In the genomic region with DNA sequence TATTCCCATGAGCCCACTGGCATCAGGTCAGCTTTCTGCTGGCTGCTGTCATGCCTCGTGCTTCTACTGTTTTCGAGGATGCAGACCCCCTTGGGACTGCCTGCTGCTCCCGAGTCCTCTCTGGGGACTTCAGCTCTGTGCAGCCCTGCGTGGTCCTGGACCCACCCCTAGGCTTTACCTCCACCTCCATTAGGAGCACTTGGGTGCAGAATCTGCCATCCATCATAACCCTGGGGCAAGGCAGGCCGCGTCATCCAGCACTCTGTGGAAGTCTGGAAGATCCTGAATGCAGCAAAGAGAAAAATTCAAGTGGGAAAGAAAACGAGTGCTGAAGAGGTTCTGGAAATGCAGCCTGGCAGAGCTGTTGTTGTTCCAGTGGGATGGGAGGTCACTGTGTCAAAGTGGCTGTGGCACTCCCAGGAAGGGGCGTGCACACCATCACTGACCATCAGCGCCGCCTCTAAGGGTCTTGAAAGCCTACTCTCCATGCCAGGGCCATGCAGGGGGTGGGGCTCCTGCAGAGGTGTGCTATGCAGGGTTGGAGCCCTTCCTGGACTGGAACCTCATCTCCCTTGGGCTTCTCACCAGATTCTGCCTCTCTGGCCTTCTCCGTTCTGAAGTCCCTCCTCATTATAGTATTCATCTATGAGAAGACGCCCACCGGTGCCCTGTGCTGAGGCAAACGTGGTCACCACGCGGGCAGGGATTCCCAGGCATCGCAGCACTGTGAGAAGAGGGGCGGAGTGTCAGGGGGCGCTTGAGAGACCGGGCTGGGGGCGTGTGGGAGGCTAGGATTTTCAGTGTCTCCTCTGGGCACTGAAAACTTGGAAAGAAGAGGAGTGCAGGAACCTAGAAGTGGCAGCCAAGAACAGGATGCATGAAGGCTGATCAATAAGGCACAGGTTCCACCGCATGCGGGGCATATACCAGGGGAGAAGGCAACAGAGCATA, we compare ENCODE assay signal across 23 cellular contexts. TPM values are rescaled to one million over a fixed set of nuclear protein-coding genes. Genes with fewer than 3 reads are reported as not detected.
A peak's percentile ranks its signal among the peaks of the same experiment; 100 is the strongest.
DNase-seq lines count a peak whose midpoint lies in the region; ATAC-seq, FAIRE-seq and TF ChIP-seq lines count a peak whose summit lies in the region.
"Had no signal": no experiment of that assay in that cellular context is flagged by ENCODE, and none has a peak within 500 bp of the region (broad histone marks: within the 10 kb centered on the region; RNA-seq: fewer than 3 reads in every experiment).

No MANE protein-coding gene starts in this region.

- H2AK9ac ChIP-seq in IMR-90 (replicated peaks; ENCODE audit: low read depth, low read length, poor library complexity): peak overlapping the region; percentile 58

- H3K4ac ChIP-seq in IMR-90 (ENCODE audit: low read depth, low read length): no peak overlapping the region

- H2BK120ac ChIP-seq in IMR-90 (ENCODE audit: low read depth, low read length): no peak overlapping the region

- H2AK5ac ChIP-seq in IMR-90 (ENCODE audit: low read depth, low read length): no peak overlapping the region

- H3K36me3 Mint-ChIP-seq in endodermal cell (ENCODE audit: low read depth) (no peaks in the 10 kb centered on the region), osteocyte (ENCODE audit: unreplicated experiment) (no peaks in the 10 kb centered on the region)
- H3K36me3 Mint-ChIP-seq: CD4-positive, alpha-beta memory T cell had no signal

- H3K9me3 ChIP-seq in BLaER1: no peaks in the 10 kb centered on the region
- no peaks in the 10 kb centered on the region for H3K9me3 ChIP-seq in IMR-90 (ENCODE audit: control insufficient read depth, insufficient read depth, low read length)
- no peaks in the 10 kb centered on the region for H3K9me3 ChIP-seq in endodermal cell (ENCODE audit: control insufficient read depth, low read length)
- no peaks in the 10 kb centered on the region for H3K9me3 ChIP-seq in HepG2 (ENCODE audit: low read length)
- H3K9me3 ChIP-seq: Caco-2, MG63, SK-N-SH had no signal

- H3K9me1 ChIP-seq in IMR-90 (ENCODE audit: insufficient read depth, low read length): no peaks in the 10 kb centered on the region; the same call in 1 of the 2 replicates

- CTCF ChIA-PET in IMR-90 (lab: Yijun Ruan, JAX) (interaction anchor here (0.6 to 1.6 kb wide), 3 partner anchors 10 to 193 kb away, joined by 3 to 4 read pairs (median 3); no protein-coding TSS in a partner anchor), HepG2 (lab: Yijun Ruan, JAX; ENCODE audit: low intra/inter-chr PET ratio, low total read pairs) (no interaction called here)

- H2AFZ ChIP-seq in IMR-90 (replicated peaks; ENCODE audit: low read length, poor library complexity): no peak overlapping the region
- no peak overlapping the region for H2AFZ ChIP-seq in HepG2 (ENCODE audit: low read length)

- H3K14ac ChIP-seq in IMR-90 (replicated peaks; ENCODE audit: low read depth, low read length): no peak overlapping the region

- no peak overlapping the region for H2BK5ac ChIP-seq in IMR-90 (ENCODE audit: low read depth, low read length, poor library complexity, severe bottlenecking)

- in situ Hi-C loops in IMR-90 (cut with MboI; ENCODE audit: low sequenced_read_pairs) (no loop called here), HepG2 (cut with HindIII; ENCODE audit: extremely low pct_ligation_motif_present, low pct_unique_long_range_greater_than_20kb) (loop anchor here (5.0 to 25.0 kb wide), 2 partner anchors 69 to 496 kb away; no protein-coding TSS in a partner anchor)

- H3K27me3 ChIP-seq in BLaER1 (no peaks in the 10 kb centered on the region), IMR-90 (ENCODE audit: control insufficient read depth, insufficient read depth, low read length) (peaks cover 69% of the 10 kb centered on the region), endodermal cell (ENCODE audit: control insufficient read depth, insufficient read depth, low read length, poor library complexity, severe bottlenecking) (no peaks in the 10 kb centered on the region), HepG2 (ENCODE audit: control insufficient read depth in 1 of 2, insufficient read depth in 2 of 2, low read length in 2 of 2) (peaks cover 0 to 59% of the 10 kb centered on the region in 2 experiments; a peak in 3 of 5 replicates)
- H3K27me3 ChIP-seq: MG63 had no signal

- H3K4me3 ChIP-seq in BLaER1 (no peak overlapping the region), IMR-90 (ENCODE audit: insufficient read depth, low read depth, low read length) (no peak overlapping the region), endodermal cell (ENCODE audit: low read length) (no peak overlapping the region), HepG2 (replicated peaks in 1 of 3; ENCODE audit: insufficient read depth in 1 of 3, low read depth in 2 of 3, low read length in 3 of 3) (no peak overlapping the region)
- H3K4me3 ChIP-seq: MG63 had no signal

- peaks cover 9% of the 10 kb centered on the region for H3K27me3 Mint-ChIP-seq in endodermal cell (ENCODE audit: insufficient read depth)
- H3K27me3 Mint-ChIP-seq in osteocyte (ENCODE audit: unreplicated experiment): peaks cover 51% of the 10 kb centered on the region

- H3K9me3 Mint-ChIP-seq in endodermal cell: no peaks in the 10 kb centered on the region
- no peaks in the 10 kb centered on the region for H3K9me3 Mint-ChIP-seq in osteocyte (ENCODE audit: unreplicated experiment)
- H3K9me3 Mint-ChIP-seq: CD4-positive, alpha-beta memory T cell; T-helper 1 cell treated with Interleukin-12 subunit alpha and Interleukin-12 subunit beta and Interleukin-4 antibody, amounts not matched to agents 30 μg/mL and 1 μg/mL, for 36 hours had no signal

- TF ChIP-seq RAD21 in IMR-90 (IDR thresholded peaks at IDR 0.05; ENCODE audit: low read length): no peak
- TF ChIP-seq RAD21 in HepG2 (CRISPR knock-in tag; IDR thresholded peaks at IDR 0.05): no peak

- H3K27ac ChIP-seq in BLaER1: no peak overlapping the region
- H3K27ac ChIP-seq in IMR-90 (ENCODE audit: insufficient read depth, low read length): no peak overlapping the region
- H3K27ac ChIP-seq in endodermal cell (ENCODE audit: low read depth, low read length): no peak overlapping the region
- H3K27ac ChIP-seq in HepG2 (ENCODE audit: extremely low read length, insufficient read depth, low read length): no peak overlapping the region

- H2BK20ac ChIP-seq in IMR-90 (ENCODE audit: low read depth, low read length): no peak overlapping the region

- TF ChIP-seq EP300 in HepG2 (IDR thresholded peaks at IDR 0.05; ENCODE audit: low read depth in 2 of 2, low read length in 2 of 2): no peak
- no peak for TF ChIP-seq EP300 in HepG2 (CRISPR knock-in tag; IDR thresholded peaks at IDR 0.05; ENCODE audit: borderline replicate concordance)

- H3K23ac ChIP-seq in IMR-90 (ENCODE audit: low read depth, low read length): no peak overlapping the region

- intact Hi-C loops in IMR-90 (cut with micrococcal nuclease) (loop anchor here (1.0 kb wide), 1 partner anchor 77 kb away; no protein-coding TSS in a partner anchor), HepG2 (cut with micrococcal nuclease; ENCODE audit: unreplicated experiment) (loop anchor here (1.0 kb wide), 1 partner anchor 77 kb away; no protein-coding TSS in a partner anchor)

- H3K56ac ChIP-seq in IMR-90 (ENCODE audit: extremely low read depth, insufficient read depth, low read length): no peak overlapping the region

- H4K20me1 ChIP-seq in BLaER1 (no peaks in the 10 kb centered on the region), IMR-90 (ENCODE audit: insufficient read depth, low read length) (no peaks in the 10 kb centered on the region), HepG2 (ENCODE audit: insufficient read depth, low read length) (no peaks in the 10 kb centered on the region)

- H3K4me2 ChIP-seq in BLaER1 (peak overlapping the region; percentile 53), IMR-90 (ENCODE audit: low read depth, low read length) (no peak overlapping the region), HepG2 (ENCODE audit: low read depth, low read length) (no peak overlapping the region)
- H3K4me2 ChIP-seq: SK-N-SH had no signal

- no peak for FAIRE-seq in HepG2 (lab: Jason Lieb, UNC)
- FAIRE-seq: G401.6, H54 had no signal

- no peaks in the 10 kb centered on the region for H3K36me3 ChIP-seq in BLaER1
- H3K36me3 ChIP-seq in IMR-90 (ENCODE audit: control insufficient read depth, insufficient read depth, low read length): no peaks in the 10 kb centered on the region
- H3K36me3 ChIP-seq in endodermal cell (ENCODE audit: control insufficient read depth, insufficient read depth, low read length): no peaks in the 10 kb centered on the region
- H3K36me3 ChIP-seq in HepG2 (replicated peaks in 1 of 2; ENCODE audit: control insufficient read depth in 1 of 2, insufficient read depth in 2 of 2, low read length in 2 of 2): no peaks in the 10 kb centered on the region
- H3K36me3 ChIP-seq: MG63 had no signal

- TF ChIP-seq CTCF in IMR-90 (conservative IDR thresholded peaks at IDR 0.05; ENCODE audit: low read depth, low read length) (no peak), endodermal cell (conservative IDR thresholded peaks at IDR 0.05) (no peak), osteocyte (IDR thresholded peaks at IDR 0.05) (no peak), HepG2 (CRISPR knock-in tag; IDR thresholded peaks at IDR 0.05) (no peak)

- H4K91ac ChIP-seq in IMR-90 (ENCODE audit: insufficient read depth, low read depth, low read length): no peak overlapping the region

- H3K79me2 ChIP-seq in HepG2 (ENCODE audit: insufficient read depth, low read length): no peaks in the 10 kb centered on the region

- no peak overlapping the region for H3K9ac ChIP-seq in BLaER1
- H3K9ac ChIP-seq in IMR-90 (ENCODE audit: low read depth, low read length): no peak overlapping the region
- H3K9ac ChIP-seq in endodermal cell (ENCODE audit: extremely low read depth, low read length, poor library complexity, severe bottlenecking): no peak overlapping the region
- H3K9ac ChIP-seq in HepG2 (ENCODE audit: insufficient read depth, low read depth, low read length): no peak overlapping the region
- H3K9ac ChIP-seq: SK-N-SH had no signal

- H3K4me1 ChIP-seq in BLaER1: peaks cover 13% of the 10 kb centered on the region
- H3K4me1 ChIP-seq in IMR-90 (ENCODE audit: control insufficient read depth, insufficient read depth, low read length): no peaks in the 10 kb centered on the region
- no peaks in the 10 kb centered on the region for H3K4me1 ChIP-seq in endodermal cell (ENCODE audit: control insufficient read depth, insufficient read depth, low read length)
- H3K4me1 ChIP-seq in HepG2 (ENCODE audit: insufficient read depth, low read length): peaks cover 6% of the 10 kb centered on the region
- H3K4me1 ChIP-seq: Caco-2 had no signal

- DNase-seq in IMR-90 (no peak), endodermal cell (peak; percentile 51), osteocyte (ENCODE audit: extremely low spot score, unreplicated experiment) (peak; percentile 77), HepG2 (ENCODE audit: low spot score) (no peak), HuH-7 (ENCODE audit: low spot score) (no peak)
- DNase-seq: C1 segment of cervical spinal cord; CD4-positive, alpha-beta memory T cell; KG1; NCI-H1694; NCI-H2029 treated with DMSO at 0.1 percent for 48 hours; NCI-H2227 treated with DMSO at 0.1 percent for 48 hours; SK-N-SH had no signal

- ATAC-seq in IMR-90 (ENCODE audit: low read depth) (no peak), HG02759 (IDR thresholded peaks at IDR 0.05; ENCODE audit: unreplicated experiment) (no peak), HepG2 (no peak), HG02642 (IDR thresholded peaks at IDR 0.05; ENCODE audit: poor library complexity, unreplicated experiment) (no peak)

- BruUV-seq in IMR-90 (replicated peaks; lab: Mats Ljungman, UMichigan): no TSS peak
- BruUV-seq in HepG2 (replicated peaks; lab: Mats Ljungman, UMichigan): no TSS peak

- H3K4me3 Mint-ChIP-seq in endodermal cell (no peak overlapping the region), osteocyte (ENCODE audit: unreplicated experiment) (no peak overlapping the region)
- H3K4me3 Mint-ChIP-seq: CD4-positive, alpha-beta memory T cell; T-helper 1 cell treated with Interleukin-12 subunit alpha and Interleukin-12 subunit beta and Interleukin-4 antibody, amounts not matched to agents 30 μg/mL and 1 μg/mL, for 36 hours had no signal

- no peak overlapping the region for H2BK15ac ChIP-seq in IMR-90 (ENCODE audit: low read depth, low read length)

- H3K79me1 ChIP-seq in IMR-90 (ENCODE audit: low read depth in 1 of 2, low read length in 2 of 2): no peaks in the 10 kb centered on the region

- WGBS in IMR-90 (ENCODE audit: extremely low coverage in 2 of 2, insufficient read length in 1 of 2), 2 experiments: 73% methylated on average over 6 of the region's 23 CpGs; no CpG with 5 or more reads in 1 of the 2 experiments
- 87 to 89% methylated on average over 7 to 23 of the region's 23 CpGs for WGBS in endodermal cell (ENCODE audit: insufficient coverage in 1 of 2, insufficient read length in 1 of 2), 2 experiments
- 38% methylated on average over 15 of the region's 23 CpGs for WGBS in HepG2 (ENCODE audit: low lambda C conversion rate)

- dilution Hi-C loops in IMR-90 (cut with HindIII; ENCODE audit: low sequenced_read_pairs, unreplicated experiment): no loop called here

- no peak overlapping the region for H4K8ac ChIP-seq in IMR-90 (ENCODE audit: low read depth in 2 of 2, low read length in 2 of 2)

- TF ChIP-seq POLR2A in IMR-90 (IDR thresholded peaks at IDR 0.05; ENCODE audit: low read depth, low read length) (no peak), HepG2 (IDR thresholded peaks at IDR 0.05; ENCODE audit: insufficient read depth in 1 of 2, low read depth in 2 of 2, low read length in 2 of 2) (no peak)

- H4K5ac ChIP-seq in IMR-90 (ENCODE audit: low read depth, low read length): no peak overlapping the region

- POLR2A ChIA-PET in IMR-90 (lab: Charles Lee; ENCODE audit: unreplicated experiment): no interaction called here
- POLR2A ChIA-PET in HepG2 (lab: Yijun Ruan, JAX): interaction anchor here (0.9 kb wide), 1 partner anchor 17 kb away, joined by 3 read pairs; no protein-coding TSS in a partner anchor

- H3K27ac Mint-ChIP-seq in endodermal cell (no peak overlapping the region), osteocyte (ENCODE audit: unreplicated experiment) (no peak overlapping the region)
- H3K27ac Mint-ChIP-seq: CD4-positive, alpha-beta memory T cell; T-helper 1 cell treated with Interleukin-12 subunit alpha and Interleukin-12 subunit beta and Interleukin-4 antibody, amounts not matched to agents 30 μg/mL and 1 μg/mL, for 36 hours had no signal

- H3K18ac ChIP-seq in IMR-90 (ENCODE audit: low read depth, low read length): no peak overlapping the region

- H3K4me1 Mint-ChIP-seq in endodermal cell (no peaks in the 10 kb centered on the region), osteocyte (ENCODE audit: unreplicated experiment) (peaks cover 2% of the 10 kb centered on the region)

RNA-seq across cellular contexts. Expression of a gene that starts 12.5 kb away (rescaled TPM):
- total RNA-seq in IMR-90 (2012; rRNA removed) (not detected in 2 replicates), endodermal cell (not detected), osteocyte (not detected in 2 replicates), HepG2 (2016; rRNA removed; fragmentation: Illumina TruSeq; extraction: Trizol) (not detected in 2 replicates)
- polyA plus RNA-seq in IMR-90 (2012; rRNA removed) (not detected in 2 replicates), HepG2 (2011; rRNA removed) (not detected in 2 replicates)
- not detected in 2 replicates for polyA plus RNA-seq in IMR-90 (2012; cell fraction: cytosol; rRNA removed)
- not detected in 2 replicates for polyA plus RNA-seq in IMR-90 (2012; cell fraction: nucleus; rRNA removed; ENCODE audit: low replicate concordance)
- not detected for polyA plus RNA-seq in endodermal cell (2013, experiment 1 of 2)
- polyA plus RNA-seq in endodermal cell (2013, experiment 2 of 2): not detected
- total RNA-seq in HepG2 (2016; cell fraction: cytosol; rRNA removed; fragmentation: Illumina TruSeq; extraction: Trizol; ENCODE audit: low read depth): not detected in 2 replicates
- total RNA-seq in HepG2 (2016; cell fraction: insoluble cytoplasmic fraction; rRNA removed; fragmentation: Illumina TruSeq; extraction: Trizol): not detected in 2 replicates
- not detected in 2 replicates for total RNA-seq in HepG2 (2016; cell fraction: membrane; rRNA removed; fragmentation: Illumina TruSeq; extraction: Trizol)
- total RNA-seq in HepG2 (2016; cell fraction: nucleus; rRNA removed; fragmentation: Illumina TruSeq; extraction: Trizol): not detected in 2 replicates
- not detected in 2 replicates for polyA plus RNA-seq in HepG2 (2011; cell fraction: cytosol; rRNA removed)
- not detected in 2 replicates for polyA plus RNA-seq in HepG2 (2011; cell fraction: nucleus; rRNA removed)
- not detected in 2 replicates for polyA plus RNA-seq in HepG2 (2012)
- not detected in 2 replicates for polyA plus RNA-seq in HepG2 (2016; cell fraction: cytosol; fragmentation: Illumina TruSeq; extraction: Trizol; ENCODE audit: low read depth)
- not detected in 2 replicates for polyA plus RNA-seq in HepG2 (2016; cell fraction: insoluble cytoplasmic fraction; fragmentation: Illumina TruSeq; extraction: Trizol; ENCODE audit: low read depth)
- polyA plus RNA-seq in HepG2 (2016; cell fraction: membrane; fragmentation: Illumina TruSeq; extraction: Trizol; ENCODE audit: low read depth): not detected in 2 replicates
- polyA plus RNA-seq in HepG2 (2016; cell fraction: nucleus; fragmentation: Illumina TruSeq; extraction: Trizol; ENCODE audit: insufficient read depth, low read depth): not detected in 2 replicates
- not detected in 2 replicates for polyA minus RNA-seq in HepG2 (2011; rRNA and poly(A)+ RNA removed; ENCODE audit: low replicate concordance)
- polyA minus RNA-seq in HepG2 (2011; cell fraction: cytosol; rRNA and poly(A)+ RNA removed): not detected in 2 replicates
- not detected in 2 replicates for polyA minus RNA-seq in HepG2 (2011; cell fraction: nucleus; rRNA and poly(A)+ RNA removed)
- total RNA-seq: A172; Caco-2; CD4-positive, alpha-beta memory T cell; HT-29; NCI-H460 had no signal
- polyA plus RNA-seq: CD4-positive, alpha-beta memory T cell; SK-N-SH had no signal

RNA-seq across cellular contexts. Expression of a gene that starts 23.1 kb away (rescaled TPM):
- total RNA-seq in IMR-90 (2012; rRNA removed): 33.9 and 40.3 TPM in 2 replicates
- polyA plus RNA-seq in IMR-90 (2012; rRNA removed): 33.4 and 34.9 TPM in 2 replicates
- polyA plus RNA-seq in IMR-90 (2012; cell fraction: cytosol; rRNA removed): 15.8 and 18.6 TPM in 2 replicates
- 16.6 and 32.5 TPM in 2 replicates for polyA plus RNA-seq in IMR-90 (2012; cell fraction: nucleus; rRNA removed; ENCODE audit: low replicate concordance)
- 10 to 100 TPM; 25.7 to 43.5 TPM for total RNA-seq in endodermal cell
- polyA plus RNA-seq in endodermal cell (2013, experiment 1 of 2): 38.2 TPM
- 33.9 TPM for polyA plus RNA-seq in endodermal cell (2013, experiment 2 of 2)
- 39.4 and 39.6 TPM in 2 replicates for total RNA-seq in osteocyte
- total RNA-seq in HepG2 (2016; rRNA removed; fragmentation: Illumina TruSeq; extraction: Trizol): 24.8 and 33.1 TPM in 2 replicates
- 5.3 and 5.7 TPM in 2 replicates for total RNA-seq in HepG2 (2016; cell fraction: cytosol; rRNA removed; fragmentation: Illumina TruSeq; extraction: Trizol; ENCODE audit: low read depth)
- 23.1 and 35.5 TPM in 2 replicates for total RNA-seq in HepG2 (2016; cell fraction: insoluble cytoplasmic fraction; rRNA removed; fragmentation: Illumina TruSeq; extraction: Trizol)
- 11.3 and 11.4 TPM in 2 replicates for total RNA-seq in HepG2 (2016; cell fraction: membrane; rRNA removed; fragmentation: Illumina TruSeq; extraction: Trizol)
- 14.3 and 16.4 TPM in 2 replicates for total RNA-seq in HepG2 (2016; cell fraction: nucleus; rRNA removed; fragmentation: Illumina TruSeq; extraction: Trizol)
- 35.9 and 42.3 TPM in 2 replicates for polyA plus RNA-seq in HepG2 (2011; rRNA removed)
- 35.3 and 35.4 TPM in 2 replicates for polyA plus RNA-seq in HepG2 (2011; cell fraction: cytosol; rRNA removed)
- 31.8 and 37.6 TPM in 2 replicates for polyA plus RNA-seq in HepG2 (2011; cell fraction: nucleus; rRNA removed)
- polyA plus RNA-seq in HepG2 (2012): 23.1 and 31.6 TPM in 2 replicates
- 5.0 and 5.3 TPM in 2 replicates for polyA plus RNA-seq in HepG2 (2016; cell fraction: cytosol; fragmentation: Illumina TruSeq; extraction: Trizol; ENCODE audit: low read depth)
- polyA plus RNA-seq in HepG2 (2016; cell fraction: insoluble cytoplasmic fraction; fragmentation: Illumina TruSeq; extraction: Trizol; ENCODE audit: low read depth): 31.6 and 34.7 TPM in 2 replicates
- polyA plus RNA-seq in HepG2 (2016; cell fraction: membrane; fragmentation: Illumina TruSeq; extraction: Trizol; ENCODE audit: low read depth): 7.8 and 9.0 TPM in 2 replicates
- 16.2 and 18.0 TPM in 2 replicates for polyA plus RNA-seq in HepG2 (2016; cell fraction: nucleus; fragmentation: Illumina TruSeq; extraction: Trizol; ENCODE audit: insufficient read depth, low read depth)
- polyA minus RNA-seq in HepG2 (2011; rRNA and poly(A)+ RNA removed; ENCODE audit: low replicate concordance): 25.9 and 41.1 TPM in 2 replicates
- 13.3 and 14.3 TPM in 2 replicates for polyA minus RNA-seq in HepG2 (2011; cell fraction: cytosol; rRNA and poly(A)+ RNA removed)
- 40.0 and 46.0 TPM in 2 replicates for polyA minus RNA-seq in HepG2 (2011; cell fraction: nucleus; rRNA and poly(A)+ RNA removed)

RNA-seq across cellular contexts. Expression of a gene that starts 58.4 kb away (rescaled TPM):
- not detected in 2 replicates for total RNA-seq in IMR-90 (2012; rRNA removed)
- polyA plus RNA-seq in IMR-90 (2012; rRNA removed): not detected in 2 replicates
- polyA plus RNA-seq in IMR-90 (2012; cell fraction: cytosol; rRNA removed): not detected in 2 replicates
- polyA plus RNA-seq in IMR-90 (2012; cell fraction: nucleus; rRNA removed; ENCODE audit: low replicate concordance): not detected in 2 replicates
- total RNA-seq in endodermal cell: not detected
- not detected for polyA plus RNA-seq in endodermal cell (2013, experiment 1 of 2)
- not detected for polyA plus RNA-seq in endodermal cell (2013, experiment 2 of 2)
- total RNA-seq in osteocyte: not detected in 2 replicates
- 0.18 and 0.22 TPM in 2 replicates for total RNA-seq in HepG2 (2016; rRNA removed; fragmentation: Illumina TruSeq; extraction: Trizol)
- not detected in 2 replicates for total RNA-seq in HepG2 (2016; cell fraction: cytosol; rRNA removed; fragmentation: Illumina TruSeq; extraction: Trizol; ENCODE audit: low read depth)
- total RNA-seq in HepG2 (2016; cell fraction: insoluble cytoplasmic fraction; rRNA removed; fragmentation: Illumina TruSeq; extraction: Trizol): 0.22 and 0.30 TPM in 2 replicates
- 0.09 and 0.14 TPM in 2 replicates for total RNA-seq in HepG2 (2016; cell fraction: membrane; rRNA removed; fragmentation: Illumina TruSeq; extraction: Trizol)
- 0.16 TPM in 1 of 2 replicates, not detected in the other for total RNA-seq in HepG2 (2016; cell fraction: nucleus; rRNA removed; fragmentation: Illumina TruSeq; extraction: Trizol)
- 0.55 and 0.65 TPM in 2 replicates for polyA plus RNA-seq in HepG2 (2011; rRNA removed)
- polyA plus RNA-seq in HepG2 (2011; cell fraction: cytosol; rRNA removed): 0.38 and 0.54 TPM in 2 replicates
- polyA plus RNA-seq in HepG2 (2011; cell fraction: nucleus; rRNA removed): 1.7 and 1.9 TPM in 2 replicates
- polyA plus RNA-seq in HepG2 (2012): 0.08 TPM in 1 of 2 replicates, not detected in the other
- 0.05 and 0.09 TPM in 2 replicates for polyA plus RNA-seq in HepG2 (2016; cell fraction: cytosol; fragmentation: Illumina TruSeq; extraction: Trizol; ENCODE audit: low read depth)
- 0.13 and 0.21 TPM in 2 replicates for polyA plus RNA-seq in HepG2 (2016; cell fraction: insoluble cytoplasmic fraction; fragmentation: Illumina TruSeq; extraction: Trizol; ENCODE audit: low read depth)
- 0.18 and 0.22 TPM in 2 replicates for polyA plus RNA-seq in HepG2 (2016; cell fraction: membrane; fragmentation: Illumina TruSeq; extraction: Trizol; ENCODE audit: low read depth)
- polyA plus RNA-seq in HepG2 (2016; cell fraction: nucleus; fragmentation: Illumina TruSeq; extraction: Trizol; ENCODE audit: insufficient read depth, low read depth): 0.40 and 0.59 TPM in 2 replicates
- 0.56 TPM in 1 of 2 replicates, not detected in the other for polyA minus RNA-seq in HepG2 (2011; rRNA and poly(A)+ RNA removed; ENCODE audit: low replicate concordance)
- polyA minus RNA-seq in HepG2 (2011; cell fraction: cytosol; rRNA and poly(A)+ RNA removed): not detected in 2 replicates
- polyA minus RNA-seq in HepG2 (2011; cell fraction: nucleus; rRNA and poly(A)+ RNA removed): 0.39 and 0.50 TPM in 2 replicates
- total RNA-seq: A172; Caco-2; CD4-positive, alpha-beta memory T cell; HT-29; NCI-H460 had no signal
- polyA plus RNA-seq: CD4-positive, alpha-beta memory T cell; SK-N-SH had no signal

Comparison
In these comparisons a context has a peak if more than half of its experiments do, and no peak if none do; other contexts are left out.
1. DNase-seq: peak in endodermal cell (single experiment) and osteocyte (single experiment); none in IMR-90 (single experiment), HepG2 (single experiment) and HuH-7 (single experiment).